Comparison of ENCODE assay signal across 11 cellular contexts in genomic region chr12:107779077-107779840, GRCh38. TPM values are rescaled to one million over a fixed set of nuclear protein-coding genes. Genes with fewer than 3 reads are reported as not detected.
DNase-seq lines count a peak whose midpoint lies in the region; ATAC-seq, FAIRE-seq and TF ChIP-seq lines count a peak whose summit lies in the region.
"Had no signal": no experiment of that assay in that cellular context is flagged by ENCODE, and none has a peak within 500 bp of the region (broad histone marks: within the 10 kb centered on the region; RNA-seq: fewer than 3 reads in every experiment).

No MANE protein-coding gene starts in this region.

- peak overlapping the region; percentile 2; the same call in 1 of the 2 replicates for H3K27ac ChIP-seq in SK-N-MC
- no peak overlapping the region for H3K27ac ChIP-seq in WERI-Rb-1
- H3K27ac ChIP-seq: uterus had no signal

- no peak overlapping the region for H3K4me3 ChIP-seq in SK-N-MC
- H3K4me3 ChIP-seq in WERI-Rb-1 (ENCODE audit: low read depth, low read length), result no peak overlapping the region
- H3K4me3 ChIP-seq: HAP-1, uterus had no signal

- no peaks in the 10 kb centered on the region for H3K9me3 ChIP-seq in SK-N-MC (ENCODE audit: low read depth, low read length)
- H3K9me3 ChIP-seq in WERI-Rb-1 (ENCODE audit: severe bottlenecking), result no peaks in the 10 kb centered on the region
- H3K9me3 ChIP-seq: HAP-1, uterus had no signal

- TF ChIP-seq CTCF in WERI-Rb-1 (IDR thresholded peaks at IDR 0.05; ENCODE audit: low read depth, low read length), result no peak

- TF ChIP-seq POLR2A in GM12892 (IDR thresholded peaks at IDR 0.05; ENCODE audit: low read depth, low read length), result no peak

- ATAC-seq in GM21360 (IDR thresholded peaks at IDR 0.05; ENCODE audit: unreplicated experiment) (peak; percentile 69), HG03135 (IDR thresholded peaks at IDR 0.05; ENCODE audit: unreplicated experiment) (peak; percentile 60)

- H3K36me3 ChIP-seq in SK-N-MC (ENCODE audit: insufficient read depth, low read length), result no peaks in the 10 kb centered on the region
- no peaks in the 10 kb centered on the region for H3K36me3 ChIP-seq in WERI-Rb-1
- H3K36me3 ChIP-seq: HAP-1, uterus had no signal

- peak; percentile 73 for FAIRE-seq in GM12892 (lab: Jason Lieb, UNC)

- H3K9ac ChIP-seq in SK-N-MC (ENCODE audit: insufficient read length), result no peak overlapping the region

- peaks cover 52% of the 10 kb centered on the region for H3K27me3 ChIP-seq in WERI-Rb-1 (ENCODE audit: insufficient read depth, low read depth, severe bottlenecking)

- DNase-seq in GM12892 (ENCODE audit: insufficient read length), result no peak
- DNase-seq in SK-N-MC (ENCODE audit: low read depth, low spot score), result no peak
- no peak for DNase-seq in H4 (ENCODE audit: low spot score)
- no peak for DNase-seq in SW 1271 (lab: John Stamatoyannopoulos, UW)
- no peak for DNase-seq in NCI-H1092 treated with DMSO at 0.1 percent for 48 hours (lab: John Stamatoyannopoulos, UW)
- DNase-seq in WERI-Rb-1, result no peak
- DNase-seq: COR-L47, uterus had no signal

RNA-seq across cellular contexts. Expression of gene ASCL4, which starts 4.8 kb away (rescaled TPM):
- polyA plus RNA-seq in GM12892 (2012; ENCODE audit: missing spikeins), result not detected
- not detected in 2 replicates for total RNA-seq in H4 (2014; rRNA removed; shearing (Covaris generic))
- total RNA-seq: uterus had no signal

RNA-seq across cellular contexts. Expression of gene PRDM4, which starts 18.3 kb away (rescaled TPM):
- 9.3 TPM for polyA plus RNA-seq in GM12892 (2012; ENCODE audit: missing spikeins)
- total RNA-seq in H4 (2014; rRNA removed; shearing (Covaris generic)), result 20.3 and 35.0 TPM in 2 replicates
